In the genomic region with DNA sequence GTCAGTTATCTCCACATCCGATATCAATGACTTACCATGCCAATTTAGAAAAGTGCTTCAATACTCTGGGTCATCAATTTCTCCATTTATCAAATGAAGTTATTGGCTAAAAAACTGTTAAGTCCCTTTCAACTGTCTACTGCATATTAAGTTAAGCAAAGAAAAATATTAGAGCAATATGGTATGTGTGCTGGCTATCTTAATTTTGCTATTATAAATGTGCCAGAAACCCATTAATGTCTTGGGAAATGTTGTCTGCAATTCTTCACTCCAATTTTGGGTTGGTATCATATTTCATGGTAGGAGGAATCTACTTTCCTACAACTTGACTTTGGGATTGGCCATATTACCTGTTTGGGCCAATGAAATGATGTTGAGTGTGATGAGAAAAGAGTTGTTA, we compare ENCODE assay signal across 28 cellular contexts.
"Had no signal": no experiment of that assay in that cellular context is flagged by ENCODE, and none has a peak within 500 bp of the region (broad histone marks: within the 10 kb centered on the region; RNA-seq: fewer than 3 reads in every experiment).

No MANE protein-coding gene starts in this region.

- H2AFZ ChIP-seq: hepatocyte had no signal

- FAIRE-seq: endometrium had no signal

- H3K9me3 ChIP-seq: body of pancreas, colonic mucosa, esophagus muscularis mucosa, gastrocnemius medialis, heart right ventricle had no signal

- H3K36me3 ChIP-seq: colonic mucosa, esophagus muscularis mucosa, gastrocnemius medialis, heart right ventricle had no signal

- H3K27ac ChIP-seq: body of pancreas, colonic mucosa, esophagus muscularis mucosa, foreskin keratinocyte, gastrocnemius medialis, heart right ventricle, hepatocyte had no signal

- DNase-seq: activated CD4-positive, alpha-beta memory T cell treated with anti-CD3 and anti-CD28 coated beads, Interleukin-2, amount 10 ng/mL, durations not matched to agents 7 days and 5 days; activated CD4-positive, alpha-beta T cell treated with anti-CD3 and anti-CD28 coated beads for 1 hour; activated CD4-positive, alpha-beta T cell treated with anti-CD3 and anti-CD28 coated beads for 4 hours; activated CD4-positive, alpha-beta T cell treated with anti-CD3 and anti-CD28 coated beads, Interleukin-2, amount 10 ng/mL, durations not matched to agents 7 days and 5 days; activated CD4-positive, alpha-beta T cell treated with anti-CD3 and anti-CD28 coated beads, Interleukin-2, amount 50 U/mL, for 4 hours; activated CD8-positive, alpha-beta memory T cell treated with anti-CD3 and anti-CD28 coated beads, Interleukin-2, amount 50 U/mL, for 48 hours; activated effector memory CD4-positive, alpha-beta T cell treated with Interleukin-2 at 50 U/mL for 16 hours; activated gamma-delta T cell treated with Interleukin-2 at 50 U/mL for 16 hours; activated naive CD4-positive, alpha-beta T cell treated with anti-CD3 and anti-CD28 coated beads, Interleukin-2, amount 50 U/mL, for 16 hours; activated naive CD4-positive, alpha-beta T cell treated with Interleukin-2 at 50 U/mL for 16 hours; activated T-cell treated with anti-CD3 and anti-CD28 coated beads for 4 hours; activated T-cell treated with anti-CD3 and anti-CD28 coated beads, Interleukin-2, amount 50 U/mL, for 24 hours; amniotic stem cell; anterior cingulate cortex; body of pancreas; caudate nucleus; colonic mucosa; effector CD8-positive, alpha-beta T cell; erythroblast; foreskin keratinocyte; gastrocnemius medialis; heart right ventricle; T-helper 1 cell; T-helper 17 cell; T1000 had no signal

- H3K4me3 ChIP-seq: body of pancreas, colonic mucosa, esophagus muscularis mucosa, gastrocnemius medialis, heart right ventricle, hepatocyte had no signal

- H3K79me2 ChIP-seq: hepatocyte had no signal

- H3K4me1 ChIP-seq: body of pancreas, colonic mucosa, esophagus muscularis mucosa, foreskin keratinocyte, gastrocnemius medialis, heart right ventricle had no signal

- H3K27me3 ChIP-seq: body of pancreas, colonic mucosa, esophagus muscularis mucosa, foreskin keratinocyte, gastrocnemius medialis, heart right ventricle, hepatocyte had no signal

- H3K4me2 ChIP-seq: hepatocyte had no signal
